ENCODE assay signal across 17 cellular contexts in the genomic region with DNA sequence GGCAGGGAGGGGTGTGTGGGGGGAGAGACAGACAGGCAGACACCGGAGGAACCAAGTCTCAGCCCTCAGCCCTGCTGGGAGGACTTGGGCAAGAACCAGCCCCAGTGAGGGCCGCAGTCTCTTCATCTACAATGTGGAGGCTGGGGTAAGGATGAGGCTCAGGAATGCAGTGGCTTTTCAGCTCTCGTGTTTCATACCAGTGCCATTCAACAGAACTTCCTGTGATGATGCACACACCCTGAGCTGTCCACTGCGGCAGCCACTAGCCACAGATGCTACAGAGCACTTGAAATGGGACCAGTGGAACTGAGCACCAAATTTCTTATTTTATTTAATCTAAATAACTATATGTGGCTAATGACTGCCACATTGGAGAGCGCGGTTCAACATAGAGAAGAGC. TPM values are rescaled to one million over a fixed set of nuclear protein-coding genes. Genes with fewer than 3 reads are reported as not detected.
A peak's percentile ranks its signal among the peaks of the same experiment; 100 is the strongest.
DNase-seq lines count a peak whose midpoint lies in the region; ATAC-seq, FAIRE-seq and TF ChIP-seq lines count a peak whose summit lies in the region.
"Had no signal": no experiment of that assay in that cellular context is flagged by ENCODE, and none has a peak within 500 bp of the region (broad histone marks: within the 10 kb centered on the region; RNA-seq: fewer than 3 reads in every experiment).

No MANE protein-coding gene starts in this region.

- TF ChIP-seq CTCF in H9 (conservative IDR thresholded peaks at IDR 0.05), result no peak
- no peak for TF ChIP-seq CTCF in fibroblast of pulmonary artery (IDR thresholded peaks at IDR 0.05; ENCODE audit: low read length, missing control alignments)
- TF ChIP-seq CTCF in endodermal cell (conservative IDR thresholded peaks at IDR 0.05), result no peak

- no peaks in the 10 kb centered on the region for H3K36me3 ChIP-seq in endodermal cell (ENCODE audit: control insufficient read depth, insufficient read depth, low read length)
- H3K36me3 ChIP-seq: left lung had no signal

- H3K23ac ChIP-seq in H9 (ENCODE audit: insufficient read length, low read depth, low read length), result no peak overlapping the region

- H3T11ph ChIP-seq in H9 (ENCODE audit: low read length), result no peak overlapping the region

- no peak overlapping the region for H3K4me2 ChIP-seq in H9 (ENCODE audit: insufficient read depth, insufficient read length, low read length)

- no peaks in the 10 kb centered on the region for H3K79me2 ChIP-seq in H9 (ENCODE audit: insufficient read depth, low read length)

- H4K20me1 ChIP-seq in H9 (ENCODE audit: control insufficient read depth, insufficient read depth, insufficient read length), result no peaks in the 10 kb centered on the region

- H3K4me1 ChIP-seq in H9 (ENCODE audit: insufficient read depth, low read length), result no peaks in the 10 kb centered on the region
- no peaks in the 10 kb centered on the region for H3K4me1 ChIP-seq in endodermal cell (ENCODE audit: control insufficient read depth, insufficient read depth, low read length)
- H3K4me1 ChIP-seq: left lung had no signal

- H3K4ac ChIP-seq in H9 (ENCODE audit: low read depth, low read length), result no peak overlapping the region

- H4K91ac ChIP-seq in H9 (ENCODE audit: insufficient read length, low read depth, low read length), result no peak overlapping the region

- H3K9ac ChIP-seq in H9 (ENCODE audit: extremely low read depth, insufficient read length, low read length) (no peak overlapping the region), endodermal cell (ENCODE audit: extremely low read depth, low read length, poor library complexity, severe bottlenecking) (no peak overlapping the region)

- no peak for DNase-seq in H9
- DNase-seq in SW480 (ENCODE audit: low spot score), result peak; percentile 52
- DNase-seq in fibroblast of pulmonary artery (ENCODE audit: low read depth), result peak; percentile 55
- peak; percentile 81 for DNase-seq in urothelium cell line (ENCODE audit: low spot score)
- DNase-seq in endodermal cell, result no peak
- DNase-seq: activated B cell treated with CpG ODN at 0.5 μM for 24 hours; activated naive CD8-positive, alpha-beta T cell treated with anti-CD3 and anti-CD28 coated beads, Interleukin-2, amount 10 ng/mL, durations not matched to agents 7 days and 5 days; head of caudate nucleus; left lung; NCI-H1417 treated with DMSO at 0.1 percent for 48 hours; NCI-H526 had no signal

- H3K36me3 Mint-ChIP-seq in H9 (ENCODE audit: insufficient read depth in 1 of 3, low read depth in 3 of 3), result no peaks in the 10 kb centered on the region
- no peaks in the 10 kb centered on the region for H3K36me3 Mint-ChIP-seq in endodermal cell (ENCODE audit: low read depth)
- H3K36me3 Mint-ChIP-seq: activated naive CD8-positive, alpha-beta T cell treated with anti-CD3 and anti-CD28 coated beads, Interleukin-2, amount 10 ng/mL, durations not matched to agents 7 days and 5 days; IgD-negative memory B cell; natural killer cell treated with Interleukin-12 subunit alpha and Interleukin-12 subunit beta and Interleukin-15 and Interleukin-18, amount 100 ng/mL, for 72 hours had no signal

- no peaks in the 10 kb centered on the region for H3K27me3 ChIP-seq in H9 (ENCODE audit: insufficient read depth, low read length)
- H3K27me3 ChIP-seq in endodermal cell (ENCODE audit: control insufficient read depth, insufficient read depth, low read length, poor library complexity, severe bottlenecking), result no peaks in the 10 kb centered on the region

- H3K23me2 ChIP-seq in H9 (ENCODE audit: insufficient read length, low read depth, low read length, poor library complexity, severe bottlenecking), result no peaks in the 10 kb centered on the region

- H3K4me1 Mint-ChIP-seq in H9 (peaks cover 1 to 20% of the 10 kb centered on the region in 2 experiments), endodermal cell (peaks cover 16% of the 10 kb centered on the region)
- H3K4me1 Mint-ChIP-seq: activated B cell treated with CpG ODN at 0.5 μM for 24 hours, IgD-negative memory B cell had no signal

- no peak overlapping the region for H2BK20ac ChIP-seq in H9 (ENCODE audit: low read depth, low read length, poor library complexity, severe bottlenecking)

- no peak overlapping the region for H2AK5ac ChIP-seq in H9 (ENCODE audit: insufficient read length, low read length)

- H3K27me3 Mint-ChIP-seq in H9 (ENCODE audit: low read depth) (peaks cover 14% of the 10 kb centered on the region), endodermal cell (ENCODE audit: insufficient read depth) (peaks cover 19% of the 10 kb centered on the region)

- H3K4me3 Mint-ChIP-seq in H9 (no peak overlapping the region), endodermal cell (no peak overlapping the region)
- H3K4me3 Mint-ChIP-seq: activated B cell treated with CpG ODN at 0.5 μM for 24 hours; activated naive CD8-positive, alpha-beta T cell treated with anti-CD3 and anti-CD28 coated beads, Interleukin-2, amount 10 ng/mL, durations not matched to agents 7 days and 5 days; IgD-negative memory B cell; natural killer cell treated with Interleukin-12 subunit alpha and Interleukin-12 subunit beta and Interleukin-15 and Interleukin-18, amount 100 ng/mL, for 72 hours had no signal

- no peaks in the 10 kb centered on the region for H3K9me3 ChIP-seq in H9 (ENCODE audit: control insufficient read depth, low read depth, low read length)
- no peaks in the 10 kb centered on the region for H3K9me3 ChIP-seq in endodermal cell (ENCODE audit: control insufficient read depth, low read length)
- H3K9me3 ChIP-seq: left lung had no signal

- H3K4me3 ChIP-seq in fibroblast of pulmonary artery (replicated peaks; ENCODE audit: low read depth, low read length), result no peak overlapping the region
- H3K4me3 ChIP-seq in endodermal cell (ENCODE audit: low read length), result no peak overlapping the region
- H3K4me3 ChIP-seq: left lung, SK-N-MC had no signal

- H3K9me3 Mint-ChIP-seq in H9, result no peaks in the 10 kb centered on the region
- no peaks in the 10 kb centered on the region for H3K9me3 Mint-ChIP-seq in endodermal cell
- H3K9me3 Mint-ChIP-seq: activated B cell treated with CpG ODN at 0.5 μM for 24 hours; activated naive CD8-positive, alpha-beta T cell treated with anti-CD3 and anti-CD28 coated beads, Interleukin-2, amount 10 ng/mL, durations not matched to agents 7 days and 5 days; IgD-negative memory B cell; natural killer cell treated with Interleukin-12 subunit alpha and Interleukin-12 subunit beta and Interleukin-15 and Interleukin-18, amount 100 ng/mL, for 72 hours had no signal

- no peak overlapping the region for H4K5ac ChIP-seq in H9 (ENCODE audit: insufficient read length, low read depth, low read length)

- H4K8ac ChIP-seq in H9 (replicated peaks; ENCODE audit: insufficient read length, low read depth, low read length), result no peak overlapping the region

- WGBS in H9 (ENCODE audit: extremely low coverage, insufficient read length, low lambda C conversion rate), result no CpG with 5 or more reads among the region's 6 CpGs
- 92 to 100% methylated on average over 4 to 6 of the region's 6 CpGs for WGBS in endodermal cell (ENCODE audit: insufficient coverage in 1 of 2, insufficient read length in 1 of 2), 2 experiments

- FAIRE-seq in urothelium cell line (lab: Jason Lieb, UNC), result peak; percentile 37

- H3K27ac ChIP-seq in H9 (ENCODE audit: insufficient read length, low read depth, low read length) (no peak overlapping the region), endodermal cell (ENCODE audit: low read depth, low read length) (no peak overlapping the region)
- H3K27ac ChIP-seq: left lung, SK-N-MC had no signal

- H2BK15ac ChIP-seq in H9 (ENCODE audit: low read depth, low read length), result no peak overlapping the region

- H2BK120ac ChIP-seq in H9 (ENCODE audit: low read depth, low read length, poor library complexity, severe bottlenecking), result no peak overlapping the region

- H3K18ac ChIP-seq in H9 (ENCODE audit: insufficient read length, low read depth, low read length), result peak overlapping the region; percentile 58

- ATAC-seq in HG03045 (IDR thresholded peaks at IDR 0.05; ENCODE audit: unreplicated experiment) (no peak), GM19463 (IDR thresholded peaks at IDR 0.05; ENCODE audit: unreplicated experiment) (no peak)
- ATAC-seq: left lung had no signal

- H2AFZ ChIP-seq in H9 (ENCODE audit: low read length), result no peak overlapping the region

- H3K79me1 ChIP-seq in H9 (ENCODE audit: insufficient read depth, low read depth, low read length, poor library complexity, severe bottlenecking), result no peaks in the 10 kb centered on the region

- H3K56ac ChIP-seq in H9 (ENCODE audit: insufficient read length, low read depth, low read length), result no peak overlapping the region

- H3K14ac ChIP-seq in H9 (ENCODE audit: insufficient read depth, low read length), result no peak overlapping the region

- H3K27ac Mint-ChIP-seq in H9 (peak overlapping the region in 1 of 3 experiments; percentile 42; a peak in 1 of 7 replicates), endodermal cell (no peak overlapping the region)
- H3K27ac Mint-ChIP-seq: activated B cell treated with CpG ODN at 0.5 μM for 24 hours; activated naive CD8-positive, alpha-beta T cell treated with anti-CD3 and anti-CD28 coated beads, Interleukin-2, amount 10 ng/mL, durations not matched to agents 7 days and 5 days; IgD-negative memory B cell; natural killer cell treated with Interleukin-12 subunit alpha and Interleukin-12 subunit beta and Interleukin-15 and Interleukin-18, amount 100 ng/mL, for 72 hours had no signal

- H2BK5ac ChIP-seq in H9 (ENCODE audit: insufficient read length, low read length), result no peak overlapping the region

- no peak overlapping the region for H2BK12ac ChIP-seq in H9 (ENCODE audit: insufficient read length, low read depth, low read length)

RNA-seq across cellular contexts. Expression of a gene that starts 10.7 kb away (rescaled TPM):
- total RNA-seq in H9 (2021) (0.15 and 0.33 TPM in 2 replicates), endodermal cell (under 1 TPM; 0.31 to 0.49 TPM)
- polyA plus RNA-seq in endodermal cell (2013, experiment 1 of 2), result 1.6 TPM
- 1.6 TPM for polyA plus RNA-seq in endodermal cell (2013, experiment 2 of 2)
- total RNA-seq: activated B cell treated with CpG ODN at 0.5 μM for 24 hours; activated naive CD8-positive, alpha-beta T cell treated with anti-CD3 and anti-CD28 coated beads, Interleukin-2, amount 10 ng/mL, durations not matched to agents 7 days and 5 days; dermis microvascular lymphatic vessel endothelial cell; natural killer cell treated with Interleukin-12 subunit alpha and Interleukin-12 subunit beta and Interleukin-15 and Interleukin-18, amount 100 ng/mL, for 72 hours had no signal
- polyA plus RNA-seq: IgD-negative memory B cell had no signal

RNA-seq across cellular contexts. Expression of a gene that starts 23.8 kb away (rescaled TPM):
- total RNA-seq in H9 (2021) (1.3 and 1.7 TPM in 2 replicates), endodermal cell (1 to 10 TPM; 2.4 to 2.7 TPM)
- 3.2 TPM for polyA plus RNA-seq in endodermal cell (2013, experiment 1 of 2)
- polyA plus RNA-seq in endodermal cell (2013, experiment 2 of 2), result 3.6 TPM
- total RNA-seq: activated B cell treated with CpG ODN at 0.5 μM for 24 hours; activated naive CD8-positive, alpha-beta T cell treated with anti-CD3 and anti-CD28 coated beads, Interleukin-2, amount 10 ng/mL, durations not matched to agents 7 days and 5 days; natural killer cell treated with Interleukin-12 subunit alpha and Interleukin-12 subunit beta and Interleukin-15 and Interleukin-18, amount 100 ng/mL, for 72 hours had no signal
- polyA plus RNA-seq: IgD-negative memory B cell had no signal

Comparison
In these comparisons a context has a peak if more than half of its experiments do, and no peak if none do; other contexts are left out.
1. DNase-seq: peak in SW480 (single experiment), fibroblast of pulmonary artery (single experiment) and urothelium cell line (single experiment); none in H9 (single experiment) and endodermal cell (single experiment).